Comparison of ENCODE assay signal across 21 cellular contexts in genomic region chr11:11543656-11544055, GRCh38.
"Had no signal": no experiment of that assay in that cellular context is flagged by ENCODE, and none has a peak within 500 bp of the region (broad histone marks: within the 10 kb centered on the region; RNA-seq: fewer than 3 reads in every experiment).

No MANE protein-coding gene starts in this region.

- DNase-seq: activated CD4-positive, alpha-beta memory T cell treated with anti-CD3 and anti-CD28 coated beads, Interleukin-2, amount 10 ng/mL, durations not matched to agents 7 days and 5 days; activated CD4-positive, alpha-beta T cell treated with anti-CD3 and anti-CD28 coated beads for 1 hour; activated CD4-positive, alpha-beta T cell treated with anti-CD3 and anti-CD28 coated beads, Interleukin-2, amount 10 ng/mL, durations not matched to agents 7 days and 5 days; activated gamma-delta T cell treated with Interleukin-2 at 50 U/mL for 16 hours; activated naive CD4-positive, alpha-beta T cell treated with anti-CD3 and anti-CD28 coated beads, Interleukin-2, amount 50 U/mL, for 16 hours; activated T-cell treated with anti-CD3 and anti-CD28 coated beads, Interleukin-2, amount 50 U/mL, for 4 hours; amniotic stem cell; brain microvascular endothelial cell; caudate nucleus; cortex of kidney; effector memory CD8-positive, alpha-beta T cell; erythroblast; head of caudate nucleus; kidney glomerular epithelial cell; spleen; stimulated activated naive CD4-positive, alpha-beta T cell; testis; trophoblast cell had no signal

- H3K9me3 ChIP-seq: gastroesophageal sphincter, spleen, testis, vagina had no signal

- H3K27ac ChIP-seq: brain microvascular endothelial cell, gastroesophageal sphincter, testis, vagina had no signal

- ATAC-seq: activated T-cell treated with anti-CD3 and anti-CD28 coated beads, Interleukin-2, amount 50 U/mL, for 4 hours; activated T-helper 17 cell treated with anti-CD3 and anti-CD28 coated beads, Interleukin-2, amount 50 U/mL, for 72 hours; effector memory CD8-positive, alpha-beta T cell; gastroesophageal sphincter had no signal

- H3K27me3 ChIP-seq: gastroesophageal sphincter, spleen, testis, vagina had no signal

- H3K36me3 ChIP-seq: brain microvascular endothelial cell, gastroesophageal sphincter, spleen, vagina had no signal

- H3K4me3 ChIP-seq: gastroesophageal sphincter, spleen, testis, vagina had no signal
